In the genomic region with DNA sequence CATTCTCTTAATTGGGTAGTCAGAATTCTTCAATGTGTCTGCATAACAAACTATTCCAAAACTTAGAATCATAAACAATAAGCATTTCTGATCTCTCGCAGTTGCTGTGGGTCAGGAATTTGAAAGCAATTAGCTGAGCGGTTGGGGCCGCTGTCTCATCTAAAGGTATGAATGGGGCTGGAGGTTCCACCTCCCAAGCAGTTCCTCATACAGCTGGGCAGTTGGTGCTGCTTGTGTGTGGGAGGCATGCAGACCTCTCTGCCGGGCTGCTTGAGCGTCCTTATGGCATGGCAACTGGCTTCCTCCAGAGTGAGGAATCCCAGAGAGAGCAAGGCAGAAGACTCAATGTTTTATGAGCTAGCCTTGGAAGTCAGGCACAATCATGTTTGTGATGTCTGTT, we compare ENCODE assay signal across 19 cellular contexts. TPM values are rescaled to one million over a fixed set of nuclear protein-coding genes. Genes with fewer than 3 reads are reported as not detected.
A peak's percentile ranks its signal among the peaks of the same experiment; 100 is the strongest.
DNase-seq lines count a peak whose midpoint lies in the region; ATAC-seq, FAIRE-seq and TF ChIP-seq lines count a peak whose summit lies in the region.
"Had no signal": no experiment of that assay in that cellular context is flagged by ENCODE, and none has a peak within 500 bp of the region (broad histone marks: within the 10 kb centered on the region; RNA-seq: fewer than 3 reads in every experiment).

No MANE protein-coding gene starts in this region.

- TF ChIP-seq CTCF in esophagus squamous epithelium (IDR thresholded peaks at IDR 0.05) = no peak
- TF ChIP-seq CTCF in upper lobe of right lung (IDR thresholded peaks at IDR 0.05) = no peak

- peaks cover 0 to 5% of the 10 kb centered on the region in 2 donors for H3K9me3 Mint-ChIP-seq in activated T-cell treated with anti-CD3 and anti-CD28 coated beads, Interleukin-2, amount 50 U/mL, for 72 hours
- no peaks in the 10 kb centered on the region for H3K9me3 Mint-ChIP-seq in activated CD4-positive, alpha-beta memory T cell treated with anti-CD3 and anti-CD28 coated beads for 36 hours

- CTCF ChIA-PET in activated CD4-positive, alpha-beta memory T cell treated with anti-CD3 and anti-CD28 coated beads for 36 hours (lab: Charles Lee) = interaction anchor here (3.2 kb wide), 1 partner anchor 21 kb away, joined by 18 read pairs; no protein-coding TSS in a partner anchor

- H3K27ac ChIP-seq in esophagus squamous epithelium (peak overlapping the region; percentile 55 to 82 (median 75)), upper lobe of right lung (no peak overlapping the region)
- H3K27ac ChIP-seq: cardiac muscle cell, right atrium auricular region, vagina had no signal

- H3K27me3 Mint-ChIP-seq in activated T-cell treated with anti-CD3 and anti-CD28 coated beads, Interleukin-2, amount 50 U/mL, for 72 hours (ENCODE audit: low read depth) = no peaks in the 10 kb centered on the region
- H3K27me3 Mint-ChIP-seq in activated CD4-positive, alpha-beta memory T cell treated with anti-CD3 and anti-CD28 coated beads for 36 hours = no peaks in the 10 kb centered on the region

- H3K4me3 Mint-ChIP-seq in activated T-cell treated with anti-CD3 and anti-CD28 coated beads, Interleukin-2, amount 50 U/mL, for 72 hours = peak overlapping the region; percentile 21 to 63
- H3K4me3 Mint-ChIP-seq in activated CD4-positive, alpha-beta memory T cell treated with anti-CD3 and anti-CD28 coated beads for 36 hours = no peak overlapping the region
- H3K4me3 Mint-ChIP-seq: mesothelial cell of epicardium, WTC11 had no signal

- H3K9me3 ChIP-seq in esophagus squamous epithelium (no peaks in the 10 kb centered on the region), upper lobe of right lung (no peaks in the 10 kb centered on the region)
- H3K9me3 ChIP-seq: right atrium auricular region, vagina had no signal

- no peak for FAIRE-seq in urothelium cell line (lab: Jason Lieb, UNC)

- ATAC-seq in activated T-cell treated with anti-CD3 and anti-CD28 coated beads, Interleukin-2, amount 50 U/mL, for 72 hours (replicated peaks in 1 of 2) = no peak
- ATAC-seq in upper lobe of right lung = peak; percentile 2
- no peak for ATAC-seq in HG03175 (IDR thresholded peaks at IDR 0.05; ENCODE audit: unreplicated experiment)
- no peak for ATAC-seq in GM18502 (IDR thresholded peaks at IDR 0.05; ENCODE audit: poor library complexity, unreplicated experiment)
- ATAC-seq: WTC11 had no signal

- DNase-seq in activated T-cell treated with anti-CD3 and anti-CD28 coated beads, Interleukin-2, amount 50 U/mL, for 72 hours = no peak
- DNase-seq in activated T-cell treated with anti-CD3 and anti-CD28 coated beads, Interleukin-2, amount 50 U/mL, for 48 hours = no peak
- DNase-seq in activated CD4-positive, alpha-beta memory T cell treated with anti-CD3 and anti-CD28 coated beads for 36 hours = no peak
- no peak for DNase-seq in esophagus squamous epithelium (lab: John Stamatoyannopoulos, UW)
- no peak for DNase-seq in upper lobe of right lung
- no peak for DNase-seq in urothelium cell line (ENCODE audit: low spot score)
- DNase-seq: activated CD8-positive, alpha-beta memory T cell treated with anti-CD3 and anti-CD28 coated beads, Interleukin-2, amount 50 U/mL, for 4 hours; left cardiac atrium; NCI-H1436 treated with DMSO at 0.1 percent for 48 hours; NCI-H226; RPMI8226; stimulated activated naive CD4-positive, alpha-beta T cell treated with Interleukin-2 at 50 U/mL for 16 hours had no signal

- H3K27me3 ChIP-seq in esophagus squamous epithelium = no peaks in the 10 kb centered on the region
- H3K27me3 ChIP-seq in upper lobe of right lung = no peaks in the 10 kb centered on the region
- H3K27me3 ChIP-seq: cardiac muscle cell, right atrium auricular region, vagina had no signal

- H3K4me1 ChIP-seq in esophagus squamous epithelium = peaks cover 8 to 65% (median 9%) of the 10 kb centered on the region in 3 donors
- H3K4me1 ChIP-seq in upper lobe of right lung = peaks cover 23% of the 10 kb centered on the region
- H3K4me1 ChIP-seq: right atrium auricular region had no signal

- H3K4me3 ChIP-seq in esophagus squamous epithelium (no peak overlapping the region), upper lobe of right lung (no peak overlapping the region)
- H3K4me3 ChIP-seq: cardiac muscle cell, right atrium auricular region, vagina had no signal

- H3K36me3 Mint-ChIP-seq in activated T-cell treated with anti-CD3 and anti-CD28 coated beads, Interleukin-2, amount 50 U/mL, for 72 hours (ENCODE audit: insufficient read depth in 2 of 2) = peaks cover 0 to 6% of the 10 kb centered on the region in 2 donors
- H3K36me3 Mint-ChIP-seq in activated CD4-positive, alpha-beta memory T cell treated with anti-CD3 and anti-CD28 coated beads for 36 hours = no peaks in the 10 kb centered on the region
- H3K36me3 Mint-ChIP-seq: mesothelial cell of epicardium had no signal

- WGBS in esophagus squamous epithelium, 2 donors = 100% methylated on average over 4 to 5 of the region's 5 CpGs

- H3K27ac Mint-ChIP-seq in activated T-cell treated with anti-CD3 and anti-CD28 coated beads, Interleukin-2, amount 50 U/mL, for 72 hours = peak overlapping the region; percentile 5
- H3K27ac Mint-ChIP-seq in activated CD4-positive, alpha-beta memory T cell treated with anti-CD3 and anti-CD28 coated beads for 36 hours = peak overlapping the region; percentile 3
- H3K27ac Mint-ChIP-seq: mesothelial cell of epicardium, WTC11 had no signal

- H3K36me3 ChIP-seq in esophagus squamous epithelium (no peaks in the 10 kb centered on the region), upper lobe of right lung (no peaks in the 10 kb centered on the region)
- H3K36me3 ChIP-seq: cardiac muscle cell, right atrium auricular region, vagina had no signal

- TF ChIP-seq POLR2A in esophagus squamous epithelium (IDR thresholded peaks at IDR 0.05) = no peak

- POLR2A ChIA-PET in activated CD4-positive, alpha-beta memory T cell treated with anti-CD3 and anti-CD28 coated beads for 36 hours (lab: Charles Lee) = no interaction called here

- H3K4me1 Mint-ChIP-seq in activated T-cell treated with anti-CD3 and anti-CD28 coated beads, Interleukin-2, amount 50 U/mL, for 72 hours (ENCODE audit: low read depth) = peaks cover 98% of the 10 kb centered on the region
- H3K4me1 Mint-ChIP-seq in activated CD4-positive, alpha-beta memory T cell treated with anti-CD3 and anti-CD28 coated beads for 36 hours (ENCODE audit: low read depth) = peaks cover 94% of the 10 kb centered on the region
- H3K4me1 Mint-ChIP-seq: WTC11 had no signal

- intact Hi-C loops in activated CD4-positive, alpha-beta memory T cell treated with anti-CD3 and anti-CD28 coated beads for 36 hours (cut with micrococcal nuclease) = no loop called here
- intact Hi-C loops in esophagus squamous epithelium (cut with DNase I) (no loop called here), upper lobe of right lung (cut with DNase I) (no loop called here)

RNA-seq across cellular contexts. Expression of a gene that starts 30.2 kb away (rescaled TPM):
- total RNA-seq in activated T-cell treated with anti-CD3 and anti-CD28 coated beads, Interleukin-2, amount 50 U/mL, for 72 hours = 100 to 1,000 TPM; 182 to 198 TPM
- 100 to 1,000 TPM; 159 to 161 TPM for total RNA-seq in activated CD4-positive, alpha-beta memory T cell treated with anti-CD3 and anti-CD28 coated beads for 36 hours
- total RNA-seq in esophagus squamous epithelium (10 to 100 TPM; 12.8 to 52.0 (median 20.5) TPM), upper lobe of right lung (46.2 TPM)
